17 cellular contexts compared by ENCODE assay signal in genomic region chr16:56163938-56164337, GRCh38. TPM values are rescaled to one million over a fixed set of nuclear protein-coding genes. Genes with fewer than 3 reads are reported as not detected.
DNase-seq lines count a peak whose midpoint lies in the region; ATAC-seq and TF ChIP-seq lines count a peak whose summit lies in the region.
"Had no signal": no experiment of that assay in that cellular context is flagged by ENCODE, and none has a peak within 500 bp of the region (broad histone marks: within the 10 kb centered on the region; RNA-seq: fewer than 3 reads in every experiment).

No MANE protein-coding gene starts in this region.

- DNase-seq in activated CD4-positive, alpha-beta T cell treated with anti-CD3 and anti-CD28 coated beads for 36 hours = no peak
- no peak for DNase-seq in activated CD4-positive, alpha-beta T cell treated with anti-CD3 and anti-CD28 coated beads, Interleukin-2, amount 50 U/mL, for 48 hours
- no peak for DNase-seq in effector memory CD8-positive, alpha-beta T cell
- DNase-seq in SW480 (ENCODE audit: low spot score) (no peak), GM10248 (ENCODE audit: extremely low spot score) (no peak), NCI-H510A treated with DMSO at 0.1 percent for 48 hours (lab: John Stamatoyannopoulos, UW) (no peak)
- DNase-seq: adrenal gland, BE2C, caudate nucleus, GDM1, lower lobe of right lung, NCI-H146, NCI-H2227 treated with DMSO at 0.1 percent for 48 hours, right cardiac atrium had no signal

- H3K27ac Mint-ChIP-seq in activated CD4-positive, alpha-beta T cell treated with anti-CD3 and anti-CD28 coated beads for 36 hours = no peak overlapping the region
- no peak overlapping the region for H3K27ac Mint-ChIP-seq in effector memory CD8-positive, alpha-beta T cell
- H3K27ac Mint-ChIP-seq: WTC11 had no signal

- CTCF ChIA-PET in activated CD4-positive, alpha-beta T cell treated with anti-CD3 and anti-CD28 coated beads for 36 hours (lab: Charles Lee) = interaction anchor here (1.0 to 1.5 kb wide), 5 partner anchors 10 to 48 kb away, joined by 3 to 4 read pairs (median 4); no protein-coding TSS in a partner anchor
- CTCF ChIA-PET in GM10248 (lab: Yijun Ruan, JAX) = interaction anchor here (0.9 kb wide), 1 partner anchor 12 kb away, joined by 3 read pairs; no protein-coding TSS in a partner anchor

- no peaks in the 10 kb centered on the region for H3K36me3 Mint-ChIP-seq in activated CD4-positive, alpha-beta T cell treated with anti-CD3 and anti-CD28 coated beads for 36 hours (ENCODE audit: low read depth)
- no peaks in the 10 kb centered on the region for H3K36me3 Mint-ChIP-seq in effector memory CD8-positive, alpha-beta T cell (ENCODE audit: insufficient read depth)
- H3K36me3 Mint-ChIP-seq: WTC11 had no signal

- no peak overlapping the region for H3K4me3 Mint-ChIP-seq in activated CD4-positive, alpha-beta T cell treated with anti-CD3 and anti-CD28 coated beads for 36 hours
- no peak overlapping the region for H3K4me3 Mint-ChIP-seq in effector memory CD8-positive, alpha-beta T cell
- H3K4me3 Mint-ChIP-seq: WTC11 had no signal

- H3K4me1 Mint-ChIP-seq in activated CD4-positive, alpha-beta T cell treated with anti-CD3 and anti-CD28 coated beads for 36 hours = no peaks in the 10 kb centered on the region
- peaks cover 0 to 5% of the 10 kb centered on the region in 2 donors for H3K4me1 Mint-ChIP-seq in effector memory CD8-positive, alpha-beta T cell (ENCODE audit: low read depth in 2 of 2)
- H3K4me1 Mint-ChIP-seq: WTC11 had no signal

- peak; percentile 30 for ATAC-seq in activated CD4-positive, alpha-beta T cell treated with anti-CD3 and anti-CD28 coated beads for 36 hours
- ATAC-seq in GM21390 (IDR thresholded peaks at IDR 0.05; ENCODE audit: unreplicated experiment) (peak; percentile 80), HG03103 (IDR thresholded peaks at IDR 0.05; ENCODE audit: low read depth, unreplicated experiment) (peak; percentile 88)
- peak; percentile 31 for ATAC-seq in effector memory CD8-positive, alpha-beta T cell (replicated peaks)
- ATAC-seq: lower lobe of right lung, WTC11 had no signal

- intact Hi-C loops in activated CD4-positive, alpha-beta T cell treated with anti-CD3 and anti-CD28 coated beads for 36 hours (cut with DNase I, micrococcal nuclease) = no loop called here

- TF ChIP-seq CTCF in GM10248 (IDR thresholded peaks at IDR 0.05; ENCODE audit: control extremely low read depth, extremely low read depth, low read depth, missing control alignments) = no peak

- peaks cover 7% of the 10 kb centered on the region for H3K27me3 Mint-ChIP-seq in activated CD4-positive, alpha-beta T cell treated with anti-CD3 and anti-CD28 coated beads for 36 hours
- no peaks in the 10 kb centered on the region for H3K27me3 Mint-ChIP-seq in effector memory CD8-positive, alpha-beta T cell

- POLR2A ChIA-PET in activated CD4-positive, alpha-beta T cell treated with anti-CD3 and anti-CD28 coated beads for 36 hours (lab: Charles Lee) = no interaction called here
- POLR2A ChIA-PET in GM10248 (lab: Yijun Ruan, JAX) = no interaction called here

- no peaks in the 10 kb centered on the region for H3K9me3 Mint-ChIP-seq in activated CD4-positive, alpha-beta T cell treated with anti-CD3 and anti-CD28 coated beads for 36 hours (ENCODE audit: low read depth)
- no peaks in the 10 kb centered on the region for H3K9me3 Mint-ChIP-seq in effector memory CD8-positive, alpha-beta T cell

RNA-seq across cellular contexts. Expression of gene GNAO1, which starts 27.4 kb away (rescaled TPM):
- total RNA-seq in activated CD4-positive, alpha-beta T cell treated with anti-CD3 and anti-CD28 coated beads for 36 hours = 1 to 10 TPM; 1.5 to 2.3 TPM

Comparison
In these comparisons a context has a peak if more than half of its experiments do, and no peak if none do; other contexts are left out.
1. ATAC-seq: peak in every context shown above with its lines; median percentile 88 in HG03103; 80 in GM21390; 31 in effector memory CD8-positive, alpha-beta T cell; 30 in activated CD4-positive, alpha-beta T cell treated with anti-CD3 and anti-CD28 coated beads for 36 hours.